21 cellular contexts compared by ENCODE assay signal in genomic region chr11:67376873-67377808, GRCh38. TPM values are rescaled to one million over a fixed set of nuclear protein-coding genes. Genes with fewer than 3 reads are reported as not detected.
DNase-seq lines count a peak whose midpoint lies in the region; ATAC-seq, FAIRE-seq and TF ChIP-seq lines count a peak whose summit lies in the region.
"Had no signal": no experiment of that assay in that cellular context is flagged by ENCODE, and none has a peak within 500 bp of the region (broad histone marks: within the 10 kb centered on the region; RNA-seq: fewer than 3 reads in every experiment).

No MANE protein-coding gene starts in this region.

- ATAC-seq in CD4-positive, CD25-positive, alpha-beta regulatory T cell (ENCODE audit: low read depth in 2 of 2) = no peak
- ATAC-seq in HCT116 (no peak), sciatic nerve (no peak), GM21717 (IDR thresholded peaks at IDR 0.05; ENCODE audit: unreplicated experiment) (no peak)
- ATAC-seq: body of pancreas, gastrocnemius medialis, left ventricle myocardium superior had no signal

- CTCF ChIA-PET in HCT116 (lab: Charles Lee) = interaction anchor here (0.9 to 15.5 kb wide), 5 partner anchors 20 to 60 kb away, joined by 4 to 456 read pairs (median 8); partner anchors contain the start of genes POLD4 and PPP1CA

- H3K9ac ChIP-seq in HCT116 (ENCODE audit: low read length) (peak overlapping the region; percentile 100), astrocyte (ENCODE audit: low read length) (no peak overlapping the region)
- H3K9ac ChIP-seq: parathyroid adenoma had no signal

- TF ChIP-seq CTCF in HCT116 (IDR thresholded peaks at IDR 0.05 in 2 of 3, conservative IDR thresholded peaks at IDR 0.05 in 1 of 3; ENCODE audit: borderline replicate concordance in 1 of 3, insufficient read depth in 1 of 3, low read depth in 2 of 3, low read length in 2 of 3) = no peak
- no peak for TF ChIP-seq CTCF in astrocyte (IDR thresholded peaks at IDR 0.05; ENCODE audit: insufficient read depth, low read depth, low read length)
- no peak for TF ChIP-seq CTCF in neural crest cell (conservative IDR thresholded peaks at IDR 0.05)

- H3K4me3 ChIP-seq in CD4-positive, CD25-positive, alpha-beta regulatory T cell (ENCODE audit: low read depth, low read length) = no peak overlapping the region
- H3K4me3 ChIP-seq in HCT116 (replicated peaks in 1 of 2; ENCODE audit: low read depth in 1 of 2, low read length in 2 of 2) (peak overlapping the region; percentile 9 to 28; a peak in 3 of 4 replicates), astrocyte (ENCODE audit: insufficient read depth, low read depth, low read length) (no peak overlapping the region)
- H3K4me3 ChIP-seq: body of pancreas, gastrocnemius medialis, testis had no signal

- RAD21 ChIA-PET in HCT116 (lab: Charles Lee; ENCODE audit: low non-redundant PET in 1 of 2, low total read pairs in 2 of 2, uncharacterized antibody in 2 of 2, unreplicated experiment in 2 of 2) = interaction anchor here in 1 of 2 experiments (0.8 to 1.2 kb wide), 2 partner anchors 20 to 21 kb away, joined by 3 to 5 read pairs; no protein-coding TSS in a partner anchor

- H3K27me3 ChIP-seq in CD4-positive, CD25-positive, alpha-beta regulatory T cell (ENCODE audit: control insufficient read depth, insufficient read depth, low read length) = no peaks in the 10 kb centered on the region
- H3K27me3 ChIP-seq in HCT116 (ENCODE audit: insufficient read depth, low read length) = no peaks in the 10 kb centered on the region
- H3K27me3 ChIP-seq in astrocyte (ENCODE audit: insufficient read depth, low read length) = no peaks in the 10 kb centered on the region
- H3K27me3 ChIP-seq: body of pancreas, testis had no signal

- TF ChIP-seq POLR2A in HCT116 (IDR thresholded peaks at IDR 0.05; ENCODE audit: borderline replicate concordance, extremely low read depth, insufficient read depth, insufficient read length) = no peak

- H2AFZ ChIP-seq in HCT116 (ENCODE audit: low read depth, low read length, poor library complexity, severe bottlenecking) (no peak overlapping the region), astrocyte (ENCODE audit: low read depth, low read length) (no peak overlapping the region)
- H2AFZ ChIP-seq: parathyroid adenoma had no signal

- no peaks in the 10 kb centered on the region for H3K36me3 Mint-ChIP-seq in CD4-positive, CD25-positive, alpha-beta regulatory T cell
- H3K36me3 Mint-ChIP-seq in astrocyte (ENCODE audit: low read depth, unreplicated experiment) (no peaks in the 10 kb centered on the region), neural crest cell (ENCODE audit: low read depth) (no peaks in the 10 kb centered on the region)

- BruUV-seq in HCT116 (replicated peaks; lab: Mats Ljungman, UMichigan) = no TSS peak

- H3K79me2 ChIP-seq in HCT116 (ENCODE audit: insufficient read depth, low read length) = peaks cover 7% of the 10 kb centered on the region
- H3K79me2 ChIP-seq in astrocyte (ENCODE audit: insufficient read depth, low read length) = peaks cover 8% of the 10 kb centered on the region
- H3K79me2 ChIP-seq: parathyroid adenoma had no signal

- H3K4me1 ChIP-seq in CD4-positive, CD25-positive, alpha-beta regulatory T cell (ENCODE audit: control insufficient read depth, insufficient read depth, low read length, poor library complexity, severe bottlenecking) = peaks cover 24% of the 10 kb centered on the region
- H3K4me1 ChIP-seq in HCT116 (ENCODE audit: control insufficient read depth in 1 of 2, insufficient read depth in 2 of 2, low read length in 2 of 2) (peaks cover 70 to 86% of the 10 kb centered on the region in 2 experiments), astrocyte (ENCODE audit: insufficient read depth, low read length) (peaks cover 36% of the 10 kb centered on the region)
- H3K4me1 ChIP-seq: parathyroid adenoma had no signal

- H3K9me3 Mint-ChIP-seq in CD4-positive, CD25-positive, alpha-beta regulatory T cell = peaks cover 0 to 3% (median 0%) of the 10 kb centered on the region in 7 donors
- no peaks in the 10 kb centered on the region for H3K9me3 Mint-ChIP-seq in astrocyte (ENCODE audit: unreplicated experiment)
- no peaks in the 10 kb centered on the region for H3K9me3 Mint-ChIP-seq in neural crest cell
- H3K9me3 Mint-ChIP-seq: H9 had no signal

- intact Hi-C loops in HCT116 (cut with micrococcal nuclease) = no loop called here
- intact Hi-C loops in sciatic nerve (cut with DNase I) = no loop called here

- H3K9me2 ChIP-seq in HCT116 (ENCODE audit: insufficient read depth) = no peaks in the 10 kb centered on the region

- no peak for FAIRE-seq in astrocyte (lab: Jason Lieb, UNC)
- FAIRE-seq: small intestine had no signal

- H4K20me1 ChIP-seq in HCT116 (ENCODE audit: insufficient read depth) (no peaks in the 10 kb centered on the region), astrocyte (ENCODE audit: insufficient read depth, low read length) (peaks cover 1% of the 10 kb centered on the region)

- H3K4me2 ChIP-seq in HCT116 (ENCODE audit: low read length) = peak overlapping the region; percentile 88
- H3K4me2 ChIP-seq in astrocyte (ENCODE audit: low read length) = no peak overlapping the region

- peak overlapping the region in 1 of 4 donors; percentile 44 for H3K4me3 Mint-ChIP-seq in CD4-positive, CD25-positive, alpha-beta regulatory T cell
- H3K4me3 Mint-ChIP-seq in astrocyte (ENCODE audit: unreplicated experiment) (peak overlapping the region; percentile 45), neural crest cell (peak overlapping the region; percentile 52)

- POLR2A ChIA-PET in HCT116 (lab: Charles Lee) = interaction anchor here (1.0 to 15.1 kb wide), 2 partner anchors 9 to 23 kb away, joined by 3 to 210 read pairs; partner anchors contain the start of gene POLD4

- peaks cover 0 to 16% (median 10%) of the 10 kb centered on the region in 4 donors for H3K4me1 Mint-ChIP-seq in CD4-positive, CD25-positive, alpha-beta regulatory T cell
- H3K4me1 Mint-ChIP-seq in astrocyte (ENCODE audit: low read depth, unreplicated experiment) (peaks cover 15% of the 10 kb centered on the region), neural crest cell (peaks cover 24% of the 10 kb centered on the region)

- no peak for TF ChIP-seq RAD21 in HCT116 (IDR thresholded peaks at IDR 0.05; ENCODE audit: low read depth)

- DNase-seq in CD4-positive, CD25-positive, alpha-beta regulatory T cell = no peak
- DNase-seq in HCT116 (ENCODE audit: low read depth, low spot score) (no peak), astrocyte (ENCODE audit: low read depth) (no peak), neural crest cell (ENCODE audit: low read depth, low spot score) (no peak), sciatic nerve (ENCODE audit: low spot score) (no peak)
- DNase-seq in stimulated activated CD4-positive, alpha-beta T cell treated with anti-CD3 and anti-CD28 coated beads, Interleukin-1b, Interleukin-23, amount 100 ng/mL, for 48 hours = no peak
- DNase-seq: activated CD4-positive, alpha-beta T cell treated with anti-CD3 and anti-CD28 coated beads, Interleukin-2, amount 50 U/mL, for 4 hours; activated naive CD4-positive, alpha-beta T cell treated with Interleukin-2 at 50 U/mL for 16 hours; activated T-cell treated with anti-CD3 and anti-CD28 coated beads for 4 hours; cortex of kidney; DMS79; gastrocnemius medialis; H9; left ventricle myocardium superior; NCI-H2029; NCI-H510A; small intestine; testis had no signal

- H3K9me3 ChIP-seq in CD4-positive, CD25-positive, alpha-beta regulatory T cell (ENCODE audit: control insufficient read depth in 2 of 2, low read length in 2 of 2) = no peaks in the 10 kb centered on the region
- H3K9me3 ChIP-seq in HCT116 (ENCODE audit: control insufficient read depth in 1 of 2, insufficient read depth in 1 of 2, low read depth in 1 of 2, low read length in 2 of 2) (no peaks in the 10 kb centered on the region), astrocyte (ENCODE audit: insufficient read depth, low read depth, low read length) (no peaks in the 10 kb centered on the region)
- H3K9me3 ChIP-seq: body of pancreas, gastrocnemius medialis, testis had no signal

- H3K27ac ChIP-seq in CD4-positive, CD25-positive, alpha-beta regulatory T cell (ENCODE audit: insufficient read depth, low read length, poor library complexity, severe bottlenecking) = no peak overlapping the region
- peak overlapping the region; percentile 100 for H3K27ac ChIP-seq in HCT116 (ENCODE audit: low read depth, low read length)
- no peak overlapping the region for H3K27ac ChIP-seq in astrocyte (ENCODE audit: low read depth, low read length)
- H3K27ac ChIP-seq: body of pancreas, gastrocnemius medialis, parathyroid adenoma, testis had no signal

- H3K27ac Mint-ChIP-seq in CD4-positive, CD25-positive, alpha-beta regulatory T cell = peak overlapping the region in 2 of 3 donors; percentile 32 to 88
- H3K27ac Mint-ChIP-seq in astrocyte (ENCODE audit: unreplicated experiment) (no peak overlapping the region), neural crest cell (ENCODE audit: unreplicated experiment) (no peak overlapping the region)
- H3K27ac Mint-ChIP-seq: H9 had no signal

- peaks cover 32% of the 10 kb centered on the region for H3K27me3 Mint-ChIP-seq in CD4-positive, CD25-positive, alpha-beta regulatory T cell
- H3K27me3 Mint-ChIP-seq in astrocyte (ENCODE audit: low read depth, unreplicated experiment) (peaks cover 6% of the 10 kb centered on the region), neural crest cell (ENCODE audit: low read depth) (peaks cover 34% of the 10 kb centered on the region)

- no peaks in the 10 kb centered on the region for H3K36me3 ChIP-seq in CD4-positive, CD25-positive, alpha-beta regulatory T cell (ENCODE audit: control insufficient read depth, insufficient read depth, low read length)
- H3K36me3 ChIP-seq in HCT116 (ENCODE audit: control insufficient read depth in 1 of 2, insufficient read depth in 2 of 2, low read length in 2 of 2) (no peaks in the 10 kb centered on the region), astrocyte (ENCODE audit: insufficient read depth, low read length) (no peaks in the 10 kb centered on the region)
- H3K36me3 ChIP-seq: gastrocnemius medialis had no signal

RNA-seq across cellular contexts. Expression of gene CLCF1, which starts 3.7 kb away (rescaled TPM):
- 3.0 TPM for total RNA-seq in CD4-positive, CD25-positive, alpha-beta regulatory T cell
- polyA plus RNA-seq in CD4-positive, CD25-positive, alpha-beta regulatory T cell = 1 to 10 TPM in 1 of 4 donors, under 1 TPM in 3; 0.10 to 1.3 (median 0.40) TPM
- total RNA-seq in HCT116 (2021; ENCODE audit: unreplicated experiment) = 12.2 TPM
- polyA plus RNA-seq in HCT116 (2012) = 18.3 and 20.2 TPM in 2 replicates
- 17.4 and 17.6 TPM in 2 replicates for total RNA-seq in astrocyte
- 0.41 and 0.68 TPM in 2 replicates for total RNA-seq in neural crest cell
- total RNA-seq in sciatic nerve = 7.5 TPM

RNA-seq across cellular contexts. Expression of gene RAD9A, which starts 14.6 kb away (rescaled TPM):
- total RNA-seq in CD4-positive, CD25-positive, alpha-beta regulatory T cell = 27.5 TPM
- 1 to 10 TPM; 3.5 to 6.7 (median 6.4) TPM for polyA plus RNA-seq in CD4-positive, CD25-positive, alpha-beta regulatory T cell
- total RNA-seq in HCT116 (2021; ENCODE audit: unreplicated experiment) (49.8 TPM), astrocyte (9.2 and 9.4 TPM in 2 replicates), neural crest cell (46.1 and 49.4 TPM in 2 replicates), sciatic nerve (23.8 TPM)
- 26.5 and 29.8 TPM in 2 replicates for polyA plus RNA-seq in HCT116 (2012)

RNA-seq across cellular contexts. Expression of gene POLD4, which starts 23.8 kb away (rescaled TPM):
- total RNA-seq in CD4-positive, CD25-positive, alpha-beta regulatory T cell = 60.6 TPM
- polyA plus RNA-seq in CD4-positive, CD25-positive, alpha-beta regulatory T cell = 100 to 1,000 TPM; 103 to 127 (median 118) TPM
- total RNA-seq in HCT116 (2021; ENCODE audit: unreplicated experiment) (44.2 TPM), astrocyte (53.5 and 69.2 TPM in 2 replicates), neural crest cell (3.7 and 7.1 TPM in 2 replicates), sciatic nerve (43.5 TPM)
- polyA plus RNA-seq in HCT116 (2012) = 101 and 113 TPM in 2 replicates

RNA-seq across cellular contexts. Expression of gene PPP1CA, which starts 24.5 kb away (rescaled TPM):
- total RNA-seq in CD4-positive, CD25-positive, alpha-beta regulatory T cell = 160 TPM
- polyA plus RNA-seq in CD4-positive, CD25-positive, alpha-beta regulatory T cell = 100 to 1,000 TPM; 547 to 762 (median 622) TPM
- 238 TPM for total RNA-seq in HCT116 (2021; ENCODE audit: unreplicated experiment)
- 226 and 254 TPM in 2 replicates for polyA plus RNA-seq in HCT116 (2012)
- 157 and 159 TPM in 2 replicates for total RNA-seq in astrocyte
- 222 and 223 TPM in 2 replicates for total RNA-seq in neural crest cell
- total RNA-seq in sciatic nerve = 56.2 TPM

RNA-seq across cellular contexts. Expression of gene TBC1D10C, which starts 26.7 kb away (rescaled TPM):
- 312 TPM for total RNA-seq in CD4-positive, CD25-positive, alpha-beta regulatory T cell
- polyA plus RNA-seq in CD4-positive, CD25-positive, alpha-beta regulatory T cell = 100 to 1,000 TPM; 328 to 504 (median 378) TPM
- total RNA-seq in HCT116 (2021; ENCODE audit: unreplicated experiment) = 0.39 TPM
- 0.07 and 0.22 TPM in 2 replicates for polyA plus RNA-seq in HCT116 (2012)
- total RNA-seq in astrocyte = 0.16 TPM in 1 of 2 replicates, not detected in the other
- 0.66 and 1.8 TPM in 2 replicates for total RNA-seq in neural crest cell
- 7.4 TPM for total RNA-seq in sciatic nerve

Comparison
In these comparisons a context has a peak if more than half of its experiments do, and no peak if none do; other contexts are left out.
1. H3K4me3 ChIP-seq: peak in HCT116 (2 of 2); none in CD4-positive, CD25-positive, alpha-beta regulatory T cell (single experiment) and astrocyte (single experiment).
2. H3K27ac Mint-ChIP-seq: peak in CD4-positive, CD25-positive, alpha-beta regulatory T cell (2 of 3); none in astrocyte (single experiment) and neural crest cell (single experiment).